40 cellular contexts compared by ENCODE assay signal in genomic region chr14:25788252-25788651, GRCh38.
"Had no signal": no experiment of that assay in that cellular context is flagged by ENCODE, and none has a peak within 500 bp of the region (broad histone marks: within the 10 kb centered on the region; RNA-seq: fewer than 3 reads in every experiment).

No MANE protein-coding gene starts in this region.

- H3K9me3 ChIP-seq: adrenal gland, body of pancreas, breast epithelium had no signal

- FAIRE-seq: astrocyte, bronchial epithelial cell had no signal

- H3K27me3 ChIP-seq: adrenal gland, ascending aorta, body of pancreas, brain microvascular endothelial cell, breast epithelium, cardiac muscle cell had no signal

- H3K36me3 Mint-ChIP-seq: activated naive CD4-positive, alpha-beta T cell treated with anti-CD3 and anti-CD28 coated beads, Interleukin-2, amount 10 ng/mL, durations not matched to agents 7 days and 5 days; activated naive CD4-positive, alpha-beta T cell treated with anti-CD3 and anti-CD28 coated beads, Interleukin-2, amount 50 U/mL, for 24 hours; activated naive CD8-positive, alpha-beta T cell; activated naive CD8-positive, alpha-beta T cell treated with anti-CD3 and anti-CD28 coated beads for 36 hours; activated naive CD8-positive, alpha-beta T cell treated with anti-CD3 and anti-CD28 coated beads, Interleukin-2, amount 10 ng/mL, durations not matched to agents 7 days and 5 days; brain had no signal

- H3K36me3 ChIP-seq: adrenal gland, ascending aorta, brain microvascular endothelial cell, breast epithelium, cardiac muscle cell had no signal

- H3K27ac ChIP-seq: adrenal gland, ascending aorta, body of pancreas, brain microvascular endothelial cell, breast epithelium, cardiac muscle cell had no signal

- ATAC-seq: activated naive CD4-positive, alpha-beta T cell treated with anti-CD3 and anti-CD28 coated beads, Interleukin-2, amount 50 U/mL, for 72 hours; activated naive CD8-positive, alpha-beta T cell treated with anti-CD3 and anti-CD28 coated beads, Interleukin-2, amount 50 U/mL, for 24 hours; activated T-cell treated with anti-CD3 and anti-CD28 coated beads, Interleukin-2, amount 50 U/mL, for 4 hours; activated T-cell treated with anti-CD3 and anti-CD28 coated beads, Interleukin-2, amount 50 U/mL, for 72 hours; activated T-helper 17 cell treated with anti-CD3 and anti-CD28 coated beads, Interleukin-2, amount 50 U/mL, for 72 hours; body of pancreas had no signal

- H3K4me3 Mint-ChIP-seq: activated naive CD4-positive, alpha-beta T cell treated with anti-CD3 and anti-CD28 coated beads for 36 hours; activated naive CD4-positive, alpha-beta T cell treated with anti-CD3 and anti-CD28 coated beads, Interleukin-2, amount 10 ng/mL, durations not matched to agents 7 days and 5 days; activated naive CD4-positive, alpha-beta T cell treated with anti-CD3 and anti-CD28 coated beads, Interleukin-2, amount 50 U/mL, for 24 hours; activated naive CD8-positive, alpha-beta T cell; activated naive CD8-positive, alpha-beta T cell treated with anti-CD3 and anti-CD28 coated beads for 36 hours; activated naive CD8-positive, alpha-beta T cell treated with anti-CD3 and anti-CD28 coated beads, Interleukin-2, amount 10 ng/mL, durations not matched to agents 7 days and 5 days; activated naive CD8-positive, alpha-beta T cell treated with anti-CD3 and anti-CD28 coated beads, Interleukin-2, amount 50 U/mL, for 24 hours; activated T-cell treated with anti-CD3 and anti-CD28 coated beads, Interleukin-2, amount 50 U/mL, for 24 hours; activated T-cell treated with anti-CD3 and anti-CD28 coated beads, Interleukin-2, amount 50 U/mL, for 4 hours; activated T-cell treated with anti-CD3 and anti-CD28 coated beads, Interleukin-2, amount 50 U/mL, for 72 hours; activated T-helper 1 cell treated with anti-CD3 and anti-CD28 coated beads, Interleukin-12 subunit alpha, Interleukin-12 subunit beta, Interleukin-2, Interleukin-4 antibody, amounts not matched to agents 30 ng/mL and 10 ng/mL and 1 ng/mL, durations not matched to agents 14 hours and 24 hours and 36 hours; activated T-helper 17 cell treated with anti-CD3 and anti-CD28 coated beads, Interleukin-2, amount 50 U/mL, for 72 hours; brain; central memory CD8-positive, alpha-beta T cell had no signal

- H3K27me3 Mint-ChIP-seq: activated naive CD4-positive, alpha-beta T cell treated with anti-CD3 and anti-CD28 coated beads, Interleukin-2, amount 10 ng/mL, durations not matched to agents 7 days and 5 days; activated naive CD4-positive, alpha-beta T cell treated with anti-CD3 and anti-CD28 coated beads, Interleukin-2, amount 50 U/mL, for 24 hours; activated naive CD8-positive, alpha-beta T cell; activated naive CD8-positive, alpha-beta T cell treated with anti-CD3 and anti-CD28 coated beads for 36 hours; activated naive CD8-positive, alpha-beta T cell treated with anti-CD3 and anti-CD28 coated beads, Interleukin-2, amount 10 ng/mL, durations not matched to agents 7 days and 5 days; activated naive CD8-positive, alpha-beta T cell treated with anti-CD3 and anti-CD28 coated beads, Interleukin-2, amount 50 U/mL, for 24 hours; activated T-cell treated with anti-CD3 and anti-CD28 coated beads, Interleukin-2, amount 50 U/mL, for 24 hours; activated T-helper 17 cell treated with anti-CD3 and anti-CD28 coated beads, Interleukin-2, amount 50 U/mL, for 72 hours; central memory CD8-positive, alpha-beta T cell had no signal

- H3K4me1 Mint-ChIP-seq: activated naive CD4-positive, alpha-beta T cell treated with anti-CD3 and anti-CD28 coated beads, Interleukin-2, amount 10 ng/mL, durations not matched to agents 7 days and 5 days; activated naive CD4-positive, alpha-beta T cell treated with anti-CD3 and anti-CD28 coated beads, Interleukin-2, amount 50 U/mL, for 24 hours; activated naive CD8-positive, alpha-beta T cell treated with anti-CD3 and anti-CD28 coated beads for 36 hours; activated naive CD8-positive, alpha-beta T cell treated with anti-CD3 and anti-CD28 coated beads, Interleukin-2, amount 10 ng/mL, durations not matched to agents 7 days and 5 days; activated naive CD8-positive, alpha-beta T cell treated with anti-CD3 and anti-CD28 coated beads, Interleukin-2, amount 50 U/mL, for 24 hours; activated T-helper 17 cell treated with anti-CD3 and anti-CD28 coated beads, Interleukin-2, amount 50 U/mL, for 72 hours; brain; central memory CD8-positive, alpha-beta T cell had no signal

- H3K4me1 ChIP-seq: adrenal gland, ascending aorta, body of pancreas, breast epithelium had no signal

- H3K4me3 ChIP-seq: adrenal gland, ascending aorta, body of pancreas, breast epithelium, cardiac muscle cell had no signal

- DNase-seq: activated effector memory CD4-positive, alpha-beta T cell treated with anti-CD3 and anti-CD28 coated beads, Interleukin-2, amount 50 U/mL, for 16 hours; activated effector memory CD4-positive, alpha-beta T cell treated with Interleukin-2 at 50 U/mL for 16 hours; activated gamma-delta T cell; activated gamma-delta T cell treated with Interleukin-2 at 50 U/mL for 16 hours; activated naive CD4-positive, alpha-beta T cell; activated naive CD4-positive, alpha-beta T cell treated with anti-CD3 and anti-CD28 coated beads for 36 hours; activated naive CD4-positive, alpha-beta T cell treated with anti-CD3 and anti-CD28 coated beads, Interleukin-2, amount 10 ng/mL, durations not matched to agents 7 days and 5 days; activated naive CD4-positive, alpha-beta T cell treated with anti-CD3 and anti-CD28 coated beads, Interleukin-2, amount 50 U/mL, for 16 hours; activated naive CD4-positive, alpha-beta T cell treated with Interleukin-2 at 50 U/mL for 16 hours; activated naive CD8-positive, alpha-beta T cell treated with anti-CD3 and anti-CD28 coated beads for 36 hours; activated naive CD8-positive, alpha-beta T cell treated with anti-CD3 and anti-CD28 coated beads, Interleukin-2, amount 10 ng/mL, durations not matched to agents 7 days and 5 days; activated naive CD8-positive, alpha-beta T cell treated with anti-CD3 and anti-CD28 coated beads, Interleukin-2, amount 50 U/mL, for 24 hours; activated T-cell treated with anti-CD3 and anti-CD28 coated beads, Interleukin-2, amount 50 U/mL, for 1 hour; activated T-cell treated with anti-CD3 and anti-CD28 coated beads, Interleukin-2, amount 50 U/mL, for 24 hours; activated T-cell treated with anti-CD3 and anti-CD28 coated beads, Interleukin-2, amount 50 U/mL, for 4 hours; activated T-cell treated with anti-CD3 and anti-CD28 coated beads, Interleukin-2, amount 50 U/mL, for 48 hours; activated T-cell treated with anti-CD3 and anti-CD28 coated beads, Interleukin-2, amount 50 U/mL, for 72 hours; adrenal gland; amniotic stem cell; amygdala; anterior cingulate cortex; aorta; body of pancreas; brain microvascular endothelial cell; caudate nucleus; central memory CD4-positive, alpha-beta T cell; cerebellar nuclear complex had no signal

- H3K27ac Mint-ChIP-seq: activated naive CD4-positive, alpha-beta T cell treated with anti-CD3 and anti-CD28 coated beads for 36 hours; activated naive CD4-positive, alpha-beta T cell treated with anti-CD3 and anti-CD28 coated beads, Interleukin-2, amount 10 ng/mL, durations not matched to agents 7 days and 5 days; activated naive CD4-positive, alpha-beta T cell treated with anti-CD3 and anti-CD28 coated beads, Interleukin-2, amount 50 U/mL, for 24 hours; activated naive CD4-positive, alpha-beta T cell treated with anti-CD3 and anti-CD28 coated beads, Interleukin-2, amount 50 U/mL, for 72 hours; activated naive CD8-positive, alpha-beta T cell; activated naive CD8-positive, alpha-beta T cell treated with anti-CD3 and anti-CD28 coated beads for 36 hours; activated naive CD8-positive, alpha-beta T cell treated with anti-CD3 and anti-CD28 coated beads, Interleukin-2, amount 10 ng/mL, durations not matched to agents 7 days and 5 days; activated naive CD8-positive, alpha-beta T cell treated with anti-CD3 and anti-CD28 coated beads, Interleukin-2, amount 50 U/mL, for 24 hours; activated T-cell treated with anti-CD3 and anti-CD28 coated beads, Interleukin-2, amount 50 U/mL, for 24 hours; activated T-cell treated with anti-CD3 and anti-CD28 coated beads, Interleukin-2, amount 50 U/mL, for 72 hours; activated T-helper 1 cell treated with anti-CD3 and anti-CD28 coated beads, Interleukin-12 subunit alpha, Interleukin-12 subunit beta, Interleukin-2, Interleukin-4 antibody, amounts not matched to agents 30 ng/mL and 10 ng/mL and 1 ng/mL, durations not matched to agents 14 hours and 24 hours and 36 hours; activated T-helper 17 cell treated with anti-CD3 and anti-CD28 coated beads, Interleukin-2, amount 50 U/mL, for 72 hours; activated T-helper 2 cell treated with anti-CD3 and anti-CD28 coated beads, Interferon-gamma antibody, Interleukin-2, Interleukin-4, amounts not matched to agents 10 μg/mL and 5 μg/mL and 100 μg/mL, durations not matched to agents 14 hours and 24 hours and 36 hours; brain had no signal
